In the genomic region with DNA sequence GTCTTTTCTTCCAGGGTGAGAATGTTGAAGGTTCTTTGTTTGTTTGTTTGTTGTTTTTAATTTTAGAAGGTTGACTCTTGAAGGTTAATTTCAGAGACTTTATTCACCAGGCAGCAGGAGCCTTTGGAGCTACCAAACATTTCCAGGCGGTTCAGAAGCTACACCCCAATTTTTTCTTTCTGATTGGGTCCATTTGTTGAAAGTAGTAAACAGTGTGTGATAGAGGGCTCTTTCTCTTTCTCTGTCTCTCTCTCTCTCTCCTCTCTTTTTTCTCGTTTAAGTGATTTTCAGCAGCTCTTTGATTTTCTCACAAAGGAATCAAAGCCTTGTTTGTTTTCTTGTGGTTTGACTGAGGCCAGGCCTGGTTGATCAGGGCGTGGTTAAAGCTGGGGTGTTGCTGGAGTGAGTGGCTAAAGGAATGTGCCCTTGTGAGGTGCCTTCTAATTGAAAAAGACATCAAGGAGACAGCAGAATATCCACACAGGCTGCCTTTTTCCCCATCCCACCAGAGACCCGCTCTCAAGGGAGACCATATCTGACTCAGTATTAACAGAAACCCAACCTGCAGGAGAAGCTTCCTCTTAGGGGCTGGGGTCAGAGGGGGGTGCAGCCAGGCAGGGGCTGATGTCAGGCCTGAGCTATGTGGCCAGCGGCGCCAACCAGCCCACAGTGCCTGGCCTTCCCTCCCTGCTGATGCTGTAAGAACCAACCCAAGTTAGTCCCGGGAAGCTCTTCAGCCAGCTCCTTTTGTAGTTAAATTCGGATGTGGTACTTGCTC, we compare ENCODE assay signal across 8 cellular contexts. TPM values are rescaled to one million over a fixed set of nuclear protein-coding genes. Genes with fewer than 3 reads are reported as not detected.
DNase-seq lines count a peak whose midpoint lies in the region; ATAC-seq, FAIRE-seq and TF ChIP-seq lines count a peak whose summit lies in the region.

No MANE protein-coding gene starts in this region.

- H3K36me3 ChIP-seq in brain microvascular endothelial cell (replicated peaks) (peaks cover 3% of the 10 kb centered on the region), kidney (ENCODE audit: control insufficient read depth in 1 of 2, insufficient read depth in 2 of 2, low read length in 2 of 2) (peaks cover 5 to 6% of the 10 kb centered on the region in 2 donors)

- H3K9ac ChIP-seq in kidney (ENCODE audit: low read length in 2 of 2), result peak overlapping the region; percentile 8 to 70

- FAIRE-seq in kidney (lab: Jason Lieb, UNC), result no peak

- H3K4me3 ChIP-seq in brain microvascular endothelial cell (ENCODE audit: low read depth, low read length), result peak overlapping the region; percentile 89
- H3K4me3 ChIP-seq in kidney (ENCODE audit: low read length in 2 of 2), result peak overlapping the region; percentile 48 to 74

- in situ Hi-C loops in brain microvascular endothelial cell (cut with HindIII; ENCODE audit: low pct_ligation_motif_present, low sequenced_read_pairs), result loop anchor here (25.0 kb wide), 1 partner anchor 289 kb away; no protein-coding TSS in a partner anchor

- no peaks in the 10 kb centered on the region for H3K27me3 ChIP-seq in brain microvascular endothelial cell (replicated peaks)

- TF ChIP-seq CTCF in brain microvascular endothelial cell (IDR thresholded peaks at IDR 0.05; ENCODE audit: low read depth, low read length, missing control alignments), result no peak
- no peak for TF ChIP-seq CTCF in kidney (IDR thresholded peaks at IDR 0.05; ENCODE audit: borderline replicate concordance, extremely low read depth, insufficient read depth)

- DNase-seq in HS-27A (ENCODE audit: low read depth), result peak; percentile 94
- DNase-seq in brain microvascular endothelial cell, result peak; percentile 73
- peak; percentile 86 for DNase-seq in kidney
- DNase-seq in superior temporal gyrus (ENCODE audit: extremely low spot score), result peak; percentile 79
- DNase-seq in NCI-H1436 (lab: John Stamatoyannopoulos, UW), result no peak

- ATAC-seq in HG03108 (IDR thresholded peaks at IDR 0.05; ENCODE audit: unreplicated experiment), result no peak
- ATAC-seq in GM18861 (IDR thresholded peaks at IDR 0.05; ENCODE audit: unreplicated experiment), result no peak
- ATAC-seq in GM18868 (IDR thresholded peaks at IDR 0.05; ENCODE audit: unreplicated experiment), result no peak

- intact Hi-C loops in kidney (cut with DNase I), result no loop called here

- peaks cover 41 to 53% of the 10 kb centered on the region in 2 donors for H3K4me1 ChIP-seq in kidney (ENCODE audit: control insufficient read depth in 1 of 2, insufficient read depth in 1 of 2, low read depth in 1 of 2, low read length in 2 of 2)

- H3K27ac ChIP-seq in brain microvascular endothelial cell (peak overlapping the region; percentile 88), kidney (ENCODE audit: low read depth in 2 of 2, low read length in 2 of 2) (peak overlapping the region; percentile 91 to 93)

- no peaks in the 10 kb centered on the region for H3K9me3 ChIP-seq in kidney (ENCODE audit: control insufficient read depth in 1 of 2, low read length in 2 of 2)

RNA-seq across cellular contexts. Expression of a gene that starts 40.4 kb away (rescaled TPM):
- total RNA-seq in kidney, result 72.8 TPM
- polyA plus RNA-seq in kidney (ENCODE audit: insufficient read depth, low read depth, low replicate concordance), result 104 TPM
